ENCODE assay signal across 21 cellular contexts in genomic region chr6:34959221-34959620, GRCh38.
"Had no signal": no experiment of that assay in that cellular context is flagged by ENCODE, and none has a peak within 500 bp of the region (broad histone marks: within the 10 kb centered on the region; RNA-seq: fewer than 3 reads in every experiment).

No MANE protein-coding gene starts in this region.

- DNase-seq: cortex of kidney; dorsolateral prefrontal cortex; effector memory CD4-positive, alpha-beta T cell; glutamatergic neuron; kidney; left cardiac atrium; left ventricle myocardium superior; naive thymus-derived CD8-positive, alpha-beta T cell; posterior cingulate gyrus; stimulated activated CD4-positive, alpha-beta T cell treated with anti-CD3 and anti-CD28 coated beads, Interleukin-4, amount 100 ng/mL, for 1 hour; stimulated activated CD8-positive, alpha-beta memory T cell treated with anti-CD3 and anti-CD28 coated beads, Interleukin-4, amount 100 ng/mL, for 48 hours; stimulated activated naive CD8-positive, alpha-beta T cell treated with anti-CD3 and anti-CD28 coated beads, Interleukin-15, Interleukin-2, amounts not matched to agents 100 U/mL and 50 U/mL, for 24 hours; thyroid gland had no signal

- H3K27me3 Mint-ChIP-seq: central memory CD8-positive, alpha-beta T cell; naive thymus-derived CD8-positive, alpha-beta T cell had no signal

- H3K4me3 Mint-ChIP-seq: central memory CD8-positive, alpha-beta T cell; naive thymus-derived CD8-positive, alpha-beta T cell; stimulated activated effector memory CD8-positive, alpha-beta T cell treated with anti-CD3 and anti-CD28 coated beads, Interleukin-12 subunit alpha, Interleukin-12 subunit beta, amount 100 ng/mL, for 72 hours had no signal

- H3K9me3 ChIP-seq: gastroesophageal sphincter, mucosa of descending colon, suprapubic skin, thyroid gland had no signal

- H3K4me2 ChIP-seq: hepatocyte, smooth muscle cell had no signal

- H3K27ac Mint-ChIP-seq: naive thymus-derived CD8-positive, alpha-beta T cell; stimulated activated effector memory CD8-positive, alpha-beta T cell treated with anti-CD3 and anti-CD28 coated beads, Interleukin-12 subunit alpha, Interleukin-12 subunit beta, amount 100 ng/mL, for 72 hours had no signal

- H3K27ac ChIP-seq: gastroesophageal sphincter, hepatocyte, suprapubic skin, thyroid gland had no signal

- H3K36me3 ChIP-seq: gastroesophageal sphincter, suprapubic skin, thyroid gland had no signal

- H3K4me1 Mint-ChIP-seq: central memory CD8-positive, alpha-beta T cell had no signal

- H3K27me3 ChIP-seq: dorsolateral prefrontal cortex, gastroesophageal sphincter, hepatocyte, suprapubic skin, thyroid gland had no signal

- H2AFZ ChIP-seq: hepatocyte had no signal

- H3K4me3 ChIP-seq: dorsolateral prefrontal cortex, gastroesophageal sphincter, hepatocyte, mucosa of descending colon, smooth muscle cell, suprapubic skin, thyroid gland had no signal

- ATAC-seq: gastroesophageal sphincter; naive thymus-derived CD8-positive, alpha-beta T cell; stimulated activated effector memory CD8-positive, alpha-beta T cell treated with anti-CD3 and anti-CD28 coated beads, Interleukin-12 subunit alpha, Interleukin-12 subunit beta, amount 100 ng/mL, for 72 hours; stimulated activated naive CD8-positive, alpha-beta T cell treated with anti-CD3 and anti-CD28 coated beads, Interleukin-15, Interleukin-2, amounts not matched to agents 100 U/mL and 50 U/mL, for 24 hours had no signal

- FAIRE-seq: endometrium, kidney had no signal

- H3K9me3 Mint-ChIP-seq: central memory CD8-positive, alpha-beta T cell; naive thymus-derived CD8-positive, alpha-beta T cell; stimulated activated effector memory CD8-positive, alpha-beta T cell treated with anti-CD3 and anti-CD28 coated beads, Interleukin-12 subunit alpha, Interleukin-12 subunit beta, amount 100 ng/mL, for 72 hours had no signal
